In genomic region chr6:3911130-3911529, GRCh38 we compare ENCODE assay signal across 13 cellular contexts.
DNase-seq lines count a peak whose midpoint lies in the region; ATAC-seq and TF ChIP-seq lines count a peak whose summit lies in the region.
"Had no signal": no experiment of that assay in that cellular context is flagged by ENCODE, and none has a peak within 500 bp of the region (broad histone marks: within the 10 kb centered on the region; RNA-seq: fewer than 3 reads in every experiment).

No MANE protein-coding gene starts in this region.

- H3K4me1 Mint-ChIP-seq in activated T-cell treated with anti-CD3 and anti-CD28 coated beads, Interleukin-2, amount 50 U/mL, for 4 hours (ENCODE audit: low read depth) = peaks cover 26% of the 10 kb centered on the region

- WGBS in esophagus muscularis mucosa = 70% methylated on average over 2 of the region's 2 CpGs

- H3K4me3 ChIP-seq in PC-9 = no peak overlapping the region
- no peak overlapping the region for H3K4me3 ChIP-seq in esophagus muscularis mucosa
- no peak overlapping the region for H3K4me3 ChIP-seq in gastrocnemius medialis
- H3K4me3 ChIP-seq: HAP-1, left lung had no signal

- intact Hi-C loops in PC-9 (cut with micrococcal nuclease; ENCODE audit: unreplicated experiment) (no loop called here), esophagus muscularis mucosa (cut with DNase I) (no loop called here), gastrocnemius medialis (cut with DNase I; ENCODE audit: low total_unique reads) (loop anchor here (10.0 kb wide), 2 partner anchors 566 to 1066 kb away; partner anchors contain the start of gene SERPINB1)

- no peak overlapping the region for H3K4me3 Mint-ChIP-seq in activated T-cell treated with anti-CD3 and anti-CD28 coated beads, Interleukin-2, amount 50 U/mL, for 4 hours
- H3K4me3 Mint-ChIP-seq: activated CD4-positive, alpha-beta T cell treated with anti-CD3 and anti-CD28 coated beads, Interleukin-2, amount 10 ng/mL, durations not matched to agents 24 days and 14 days had no signal

- in situ Hi-C loops in gastrocnemius medialis (cut with MboI; ENCODE audit: low sequenced_read_pairs in 4 of 4) = no loop called here

- TF ChIP-seq EP300 in esophagus muscularis mucosa (IDR thresholded peaks at IDR 0.05) = no peak

- no peak for TF ChIP-seq CTCF in C4-2B (conservative IDR thresholded peaks at IDR 0.05)
- TF ChIP-seq CTCF in PC-9 (conservative IDR thresholded peaks at IDR 0.05) = no peak
- no peak for TF ChIP-seq CTCF in esophagus muscularis mucosa (IDR thresholded peaks at IDR 0.05)
- TF ChIP-seq CTCF in gastrocnemius medialis (IDR thresholded peaks at IDR 0.05 in 4 of 5, conservative IDR thresholded peaks at IDR 0.05 in 1 of 5) = no peak
- no peak for TF ChIP-seq CTCF in GM20000 (IDR thresholded peaks at IDR 0.05; ENCODE audit: extremely low read depth, missing control alignments)

- H3K36me3 ChIP-seq in PC-9 (ENCODE audit: low read depth) = no peaks in the 10 kb centered on the region
- H3K36me3 ChIP-seq in esophagus muscularis mucosa = no peaks in the 10 kb centered on the region
- no peaks in the 10 kb centered on the region for H3K36me3 ChIP-seq in gastrocnemius medialis
- H3K36me3 ChIP-seq: HAP-1, left lung, neutrophil had no signal

- no peaks in the 10 kb centered on the region for H3K27me3 ChIP-seq in PC-9 (ENCODE audit: insufficient read depth, low read depth)
- H3K27me3 ChIP-seq in esophagus muscularis mucosa = no peaks in the 10 kb centered on the region
- H3K27me3 ChIP-seq in gastrocnemius medialis = no peaks in the 10 kb centered on the region
- H3K27me3 ChIP-seq: left lung had no signal

- peaks cover 44% of the 10 kb centered on the region for H3K4me1 ChIP-seq in PC-9 (replicated peaks; ENCODE audit: insufficient read depth)
- H3K4me1 ChIP-seq in esophagus muscularis mucosa = peaks cover 43 to 53% (median 46%) of the 10 kb centered on the region in 4 donors
- H3K4me1 ChIP-seq in gastrocnemius medialis = peaks cover 72 to 80% of the 10 kb centered on the region in 2 donors

- no TSS peak for BruUV-seq in PC-9 (replicated peaks; lab: Mats Ljungman, UMichigan)

- H3K9me2 ChIP-seq in PC-9 (ENCODE audit: insufficient read depth) = no peaks in the 10 kb centered on the region

- peaks cover 29% of the 10 kb centered on the region for H3F3A ChIP-seq in PC-9 (ENCODE audit: insufficient read depth, low read depth)

- CTCF ChIA-PET in PC-9 (lab: Charles Lee) = interaction anchor here (2.4 kb wide), 1 partner anchor 62 kb away, joined by 8 read pairs; the partner anchor contains the start of gene FAM50B

- DNase-seq in PC-9 (no peak), esophagus muscularis mucosa (ENCODE audit: extremely low spot score) (no peak), gastrocnemius medialis (peak in 1 of 2 donors; percentile 11), NCI-H1105 treated with DMSO at 0.1 percent for 48 hours (lab: John Stamatoyannopoulos, UW) (no peak), GM20000 (ENCODE audit: low spot score) (no peak)
- no peak for DNase-seq in activated T-cell treated with anti-CD3 and anti-CD28 coated beads, Interleukin-2, amount 50 U/mL, for 4 hours
- DNase-seq: activated CD4-positive, alpha-beta T cell treated with anti-CD3 and anti-CD28 coated beads, Interleukin-2, amount 10 ng/mL, durations not matched to agents 24 days and 14 days; left lung; stimulated activated CD4-positive, alpha-beta T cell treated with anti-CD3 and anti-CD28 coated beads, Interleukin-2, amount 100 ng/mL, for 24 hours had no signal

- peaks cover 44% of the 10 kb centered on the region for H3K27me3 Mint-ChIP-seq in activated T-cell treated with anti-CD3 and anti-CD28 coated beads, Interleukin-2, amount 50 U/mL, for 4 hours (ENCODE audit: low read depth)

- no peaks in the 10 kb centered on the region for H4K20me1 ChIP-seq in PC-9 (ENCODE audit: insufficient read depth)

- TF ChIP-seq POLR2A in esophagus muscularis mucosa (IDR thresholded peaks at IDR 0.05; ENCODE audit: low read depth) (no peak), gastrocnemius medialis (IDR thresholded peaks at IDR 0.05) (no peak)

- ATAC-seq in gastrocnemius medialis (no peak), GM18867 (IDR thresholded peaks at IDR 0.05; ENCODE audit: unreplicated experiment) (no peak)
- no peak for ATAC-seq in activated T-cell treated with anti-CD3 and anti-CD28 coated beads, Interleukin-2, amount 50 U/mL, for 4 hours

- no peaks in the 10 kb centered on the region for H3K79me2 ChIP-seq in PC-9 (ENCODE audit: low read depth)

- no peak overlapping the region for H2AFZ ChIP-seq in PC-9

- no peaks in the 10 kb centered on the region for H3K36me3 Mint-ChIP-seq in activated T-cell treated with anti-CD3 and anti-CD28 coated beads, Interleukin-2, amount 50 U/mL, for 4 hours (ENCODE audit: insufficient read depth)

- H3K9me3 ChIP-seq in PC-9 (ENCODE audit: insufficient read depth, low read depth) (no peaks in the 10 kb centered on the region), esophagus muscularis mucosa (no peaks in the 10 kb centered on the region), gastrocnemius medialis (no peaks in the 10 kb centered on the region)
- H3K9me3 ChIP-seq: HAP-1, left lung, neutrophil had no signal

- POLR2A ChIA-PET in PC-9 (lab: Charles Lee; ENCODE audit: unreplicated experiment) = interaction anchor here (0.5 kb wide), 1 partner anchor 12 kb away, joined by 8 read pairs; no protein-coding TSS in a partner anchor

- H3K27ac ChIP-seq in C4-2B = peak overlapping the region; percentile 72
- peak overlapping the region; percentile 100; the same call in 1 of the 2 replicates for H3K27ac ChIP-seq in PC-9
- peak overlapping the region; percentile 80 to 89 (median 84) for H3K27ac ChIP-seq in esophagus muscularis mucosa (replicated peaks in 1 of 4)
- peak overlapping the region; percentile 85 to 92 (median 88) for H3K27ac ChIP-seq in gastrocnemius medialis
- H3K27ac ChIP-seq: neutrophil had no signal

- peak overlapping the region; percentile 94 for H3K4me2 ChIP-seq in PC-9

- no peaks in the 10 kb centered on the region for H3K9me3 Mint-ChIP-seq in activated T-cell treated with anti-CD3 and anti-CD28 coated beads, Interleukin-2, amount 50 U/mL, for 4 hours
- H3K9me3 Mint-ChIP-seq: activated CD4-positive, alpha-beta T cell treated with anti-CD3 and anti-CD28 coated beads, Interleukin-2, amount 10 ng/mL, durations not matched to agents 24 days and 14 days had no signal
